ENCODE assay signal across 1 cellular context in the genomic region with DNA sequence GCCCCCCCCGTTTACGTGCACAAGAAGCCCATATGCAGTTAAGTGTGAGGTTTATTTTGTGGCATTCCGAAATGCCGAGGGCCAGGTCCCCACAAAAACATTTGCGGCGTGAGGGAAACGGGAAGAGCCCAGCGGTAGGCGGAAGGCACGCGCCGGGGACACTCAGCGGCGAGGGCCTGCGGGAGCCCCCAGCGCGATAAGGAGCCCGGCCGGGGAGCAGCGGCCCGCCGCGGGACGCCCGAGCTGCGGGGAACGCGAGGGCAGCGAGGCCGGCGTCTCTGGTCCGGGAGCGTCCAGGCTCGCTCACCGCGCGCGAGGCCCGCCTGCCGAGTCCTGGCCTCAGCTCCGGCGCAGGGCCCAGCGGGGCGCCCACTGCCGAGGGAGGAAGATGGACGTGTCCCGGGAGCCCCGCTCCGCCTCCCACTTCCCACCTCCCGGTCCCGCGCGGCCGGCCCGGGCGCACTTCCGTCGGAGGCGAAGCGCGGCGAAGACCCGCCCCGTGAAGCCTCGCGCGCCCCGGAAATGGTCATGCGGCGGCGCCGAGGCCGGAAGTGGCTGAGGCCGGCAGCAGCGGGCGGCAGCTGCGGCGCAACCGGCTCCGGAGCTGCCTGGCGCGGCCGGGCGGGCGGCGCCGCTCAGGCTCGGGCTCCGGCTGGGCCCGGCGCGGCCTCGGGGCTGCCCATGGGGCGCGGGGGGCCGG.
TF ChIP-seq lines count a peak whose summit lies in the region.

A gene with protein sequence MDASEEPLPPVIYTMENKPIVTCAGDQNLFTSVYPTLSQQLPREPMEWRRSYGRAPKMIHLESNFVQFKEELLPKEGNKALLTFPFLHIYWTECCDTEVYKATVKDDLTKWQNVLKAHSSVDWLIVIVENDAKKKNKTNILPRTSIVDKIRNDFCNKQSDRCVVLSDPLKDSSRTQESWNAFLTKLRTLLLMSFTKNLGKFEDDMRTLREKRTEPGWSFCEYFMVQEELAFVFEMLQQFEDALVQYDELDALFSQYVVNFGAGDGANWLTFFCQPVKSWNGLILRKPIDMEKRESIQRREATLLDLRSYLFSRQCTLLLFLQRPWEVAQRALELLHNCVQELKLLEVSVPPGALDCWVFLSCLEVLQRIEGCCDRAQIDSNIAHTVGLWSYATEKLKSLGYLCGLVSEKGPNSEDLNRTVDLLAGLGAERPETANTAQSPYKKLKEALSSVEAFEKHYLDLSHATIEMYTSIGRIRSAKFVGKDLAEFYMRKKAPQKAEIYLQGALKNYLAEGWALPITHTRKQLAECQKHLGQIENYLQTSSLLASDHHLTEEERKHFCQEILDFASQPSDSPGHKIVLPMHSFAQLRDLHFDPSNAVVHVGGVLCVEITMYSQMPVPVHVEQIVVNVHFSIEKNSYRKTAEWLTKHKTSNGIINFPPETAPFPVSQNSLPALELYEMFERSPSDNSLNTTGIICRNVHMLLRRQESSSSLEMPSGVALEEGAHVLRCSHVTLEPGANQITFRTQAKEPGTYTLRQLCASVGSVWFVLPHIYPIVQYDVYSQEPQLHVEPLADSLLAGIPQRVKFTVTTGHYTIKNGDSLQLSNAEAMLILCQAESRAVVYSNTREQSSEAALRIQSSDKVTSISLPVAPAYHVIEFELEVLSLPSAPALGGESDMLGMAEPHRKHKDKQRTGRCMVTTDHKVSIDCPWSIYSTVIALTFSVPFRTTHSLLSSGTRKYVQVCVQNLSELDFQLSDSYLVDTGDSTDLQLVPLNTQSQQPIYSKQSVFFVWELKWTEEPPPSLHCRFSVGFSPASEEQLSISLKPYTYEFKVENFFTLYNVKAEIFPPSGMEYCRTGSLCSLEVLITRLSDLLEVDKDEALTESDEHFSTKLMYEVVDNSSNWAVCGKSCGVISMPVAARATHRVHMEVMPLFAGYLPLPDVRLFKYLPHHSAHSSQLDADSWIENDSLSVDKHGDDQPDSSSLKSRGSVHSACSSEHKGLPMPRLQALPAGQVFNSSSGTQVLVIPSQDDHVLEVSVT (plus strand): TSS at position 536 of the 700 bp plus-strand sequence. CDS start 185 bp downstream, outside the sequence.

TF ChIP-seq in GM12878, 131 proteins besides CTCF, POLR2A, EP300 and RAD21 (continued from another document and continues in another):
- TF ChIP-seq, protein P1, sequence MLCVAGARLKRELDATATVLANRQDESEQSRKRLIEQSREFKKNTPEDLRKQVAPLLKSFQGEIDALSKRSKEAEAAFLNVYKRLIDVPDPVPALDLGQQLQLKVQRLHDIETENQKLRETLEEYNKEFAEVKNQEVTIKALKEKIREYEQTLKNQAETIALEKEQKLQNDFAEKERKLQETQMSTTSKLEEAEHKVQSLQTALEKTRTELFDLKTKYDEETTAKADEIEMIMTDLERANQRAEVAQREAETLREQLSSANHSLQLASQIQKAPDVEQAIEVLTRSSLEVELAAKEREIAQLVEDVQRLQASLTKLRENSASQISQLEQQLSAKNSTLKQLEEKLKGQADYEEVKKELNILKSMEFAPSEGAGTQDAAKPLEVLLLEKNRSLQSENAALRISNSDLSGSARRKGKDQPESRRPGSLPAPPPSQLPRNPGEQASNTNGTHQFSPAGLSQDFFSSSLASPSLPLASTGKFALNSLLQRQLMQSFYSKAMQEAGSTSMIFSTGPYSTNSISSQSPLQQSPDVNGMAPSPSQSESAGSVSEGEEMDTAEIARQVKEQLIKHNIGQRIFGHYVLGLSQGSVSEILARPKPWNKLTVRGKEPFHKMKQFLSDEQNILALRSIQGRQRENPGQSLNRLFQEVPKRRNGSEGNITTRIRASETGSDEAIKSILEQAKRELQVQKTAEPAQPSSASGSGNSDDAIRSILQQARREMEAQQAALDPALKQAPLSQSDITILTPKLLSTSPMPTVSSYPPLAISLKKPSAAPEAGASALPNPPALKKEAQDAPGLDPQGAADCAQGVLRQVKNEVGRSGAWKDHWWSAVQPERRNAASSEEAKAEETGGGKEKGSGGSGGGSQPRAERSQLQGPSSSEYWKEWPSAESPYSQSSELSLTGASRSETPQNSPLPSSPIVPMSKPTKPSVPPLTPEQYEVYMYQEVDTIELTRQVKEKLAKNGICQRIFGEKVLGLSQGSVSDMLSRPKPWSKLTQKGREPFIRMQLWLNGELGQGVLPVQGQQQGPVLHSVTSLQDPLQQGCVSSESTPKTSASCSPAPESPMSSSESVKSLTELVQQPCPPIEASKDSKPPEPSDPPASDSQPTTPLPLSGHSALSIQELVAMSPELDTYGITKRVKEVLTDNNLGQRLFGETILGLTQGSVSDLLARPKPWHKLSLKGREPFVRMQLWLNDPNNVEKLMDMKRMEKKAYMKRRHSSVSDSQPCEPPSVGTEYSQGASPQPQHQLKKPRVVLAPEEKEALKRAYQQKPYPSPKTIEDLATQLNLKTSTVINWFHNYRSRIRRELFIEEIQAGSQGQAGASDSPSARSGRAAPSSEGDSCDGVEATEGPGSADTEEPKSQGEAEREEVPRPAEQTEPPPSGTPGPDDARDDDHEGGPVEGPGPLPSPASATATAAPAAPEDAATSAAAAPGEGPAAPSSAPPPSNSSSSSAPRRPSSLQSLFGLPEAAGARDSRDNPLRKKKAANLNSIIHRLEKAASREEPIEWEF (IDR thresholded peaks at IDR 0.05; ENCODE audit: insufficient replicate concordance, low read depth, low read length) = no peak
- no peak for TF ChIP-seq RFX5 (IDR thresholded peaks at IDR 0.05; ENCODE audit: low read depth, low read length)
- peak; percentile 73 for TF ChIP-seq MXI1 (IDR thresholded peaks at IDR 0.05; ENCODE audit: low read depth, low read length)
- TF ChIP-seq RB1 (IDR thresholded peaks at IDR 0.05; ENCODE audit: borderline replicate concordance) = peak; percentile 94
- no peak for TF ChIP-seq CEBPB (IDR thresholded peaks at IDR 0.05; ENCODE audit: borderline replicate concordance in 1 of 2, low read depth in 2 of 2, low read length in 2 of 2)
- TF ChIP-seq, protein P2, sequence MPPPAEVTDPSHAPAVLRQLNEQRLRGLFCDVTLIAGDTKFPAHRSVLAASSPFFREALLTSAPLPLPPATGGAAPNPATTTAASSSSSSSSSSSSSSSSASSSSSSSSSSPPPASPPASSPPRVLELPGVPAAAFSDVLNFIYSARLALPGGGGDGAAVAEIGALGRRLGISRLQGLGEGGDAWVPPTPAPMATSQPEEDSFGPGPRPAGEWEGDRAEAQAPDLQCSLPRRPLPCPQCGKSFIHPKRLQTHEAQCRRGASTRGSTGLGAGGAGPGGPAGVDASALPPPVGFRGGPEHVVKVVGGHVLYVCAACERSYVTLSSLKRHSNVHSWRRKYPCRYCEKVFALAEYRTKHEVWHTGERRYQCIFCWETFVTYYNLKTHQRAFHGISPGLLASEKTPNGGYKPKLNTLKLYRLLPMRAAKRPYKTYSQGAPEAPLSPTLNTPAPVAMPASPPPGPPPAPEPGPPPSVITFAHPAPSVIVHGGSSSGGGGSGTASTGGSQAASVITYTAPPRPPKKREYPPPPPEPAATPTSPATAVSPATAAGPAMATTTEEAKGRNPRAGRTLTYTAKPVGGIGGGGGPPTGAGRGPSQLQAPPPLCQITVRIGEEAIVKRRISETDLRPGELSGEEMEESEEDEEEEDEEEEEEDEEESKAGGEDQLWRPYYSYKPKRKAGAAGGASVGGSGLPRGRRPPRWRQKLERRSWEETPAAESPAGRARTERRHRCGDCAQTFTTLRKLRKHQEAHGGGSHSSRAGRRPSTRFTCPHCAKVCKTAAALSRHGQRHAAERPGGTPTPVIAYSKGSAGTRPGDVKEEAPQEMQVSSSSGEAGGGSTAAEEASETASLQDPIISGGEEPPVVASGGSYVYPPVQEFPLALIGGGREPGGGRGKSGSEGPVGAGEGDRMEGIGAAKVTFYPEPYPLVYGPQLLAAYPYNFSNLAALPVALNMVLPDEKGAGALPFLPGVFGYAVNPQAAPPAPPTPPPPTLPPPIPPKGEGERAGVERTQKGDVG (CRISPR knock-in tag; IDR thresholded peaks at IDR 0.05) = 0 out of 2 replicates have a peak, but pooled peaks have one; percentile 17
- TF ChIP-seq TCF3 (IDR thresholded peaks at IDR 0.05; ENCODE audit: borderline replicate concordance, insufficient read depth, low read depth, low read length) = peak; percentile 67; the same call in 1 of the 2 replicates
- TF ChIP-seq, protein P3, sequence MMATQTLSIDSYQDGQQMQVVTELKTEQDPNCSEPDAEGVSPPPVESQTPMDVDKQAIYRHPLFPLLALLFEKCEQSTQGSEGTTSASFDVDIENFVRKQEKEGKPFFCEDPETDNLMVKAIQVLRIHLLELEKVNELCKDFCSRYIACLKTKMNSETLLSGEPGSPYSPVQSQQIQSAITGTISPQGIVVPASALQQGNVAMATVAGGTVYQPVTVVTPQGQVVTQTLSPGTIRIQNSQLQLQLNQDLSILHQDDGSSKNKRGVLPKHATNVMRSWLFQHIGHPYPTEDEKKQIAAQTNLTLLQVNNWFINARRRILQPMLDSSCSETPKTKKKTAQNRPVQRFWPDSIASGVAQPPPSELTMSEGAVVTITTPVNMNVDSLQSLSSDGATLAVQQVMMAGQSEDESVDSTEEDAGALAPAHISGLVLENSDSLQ (IDR thresholded peaks at IDR 0.05) = peak; percentile 41; the same call in 1 of the 2 replicates
- TF ChIP-seq SMARCA5 (IDR thresholded peaks at IDR 0.05) = peak; percentile 81; the same call in 1 of the 2 replicates
- TF ChIP-seq, protein P4, sequence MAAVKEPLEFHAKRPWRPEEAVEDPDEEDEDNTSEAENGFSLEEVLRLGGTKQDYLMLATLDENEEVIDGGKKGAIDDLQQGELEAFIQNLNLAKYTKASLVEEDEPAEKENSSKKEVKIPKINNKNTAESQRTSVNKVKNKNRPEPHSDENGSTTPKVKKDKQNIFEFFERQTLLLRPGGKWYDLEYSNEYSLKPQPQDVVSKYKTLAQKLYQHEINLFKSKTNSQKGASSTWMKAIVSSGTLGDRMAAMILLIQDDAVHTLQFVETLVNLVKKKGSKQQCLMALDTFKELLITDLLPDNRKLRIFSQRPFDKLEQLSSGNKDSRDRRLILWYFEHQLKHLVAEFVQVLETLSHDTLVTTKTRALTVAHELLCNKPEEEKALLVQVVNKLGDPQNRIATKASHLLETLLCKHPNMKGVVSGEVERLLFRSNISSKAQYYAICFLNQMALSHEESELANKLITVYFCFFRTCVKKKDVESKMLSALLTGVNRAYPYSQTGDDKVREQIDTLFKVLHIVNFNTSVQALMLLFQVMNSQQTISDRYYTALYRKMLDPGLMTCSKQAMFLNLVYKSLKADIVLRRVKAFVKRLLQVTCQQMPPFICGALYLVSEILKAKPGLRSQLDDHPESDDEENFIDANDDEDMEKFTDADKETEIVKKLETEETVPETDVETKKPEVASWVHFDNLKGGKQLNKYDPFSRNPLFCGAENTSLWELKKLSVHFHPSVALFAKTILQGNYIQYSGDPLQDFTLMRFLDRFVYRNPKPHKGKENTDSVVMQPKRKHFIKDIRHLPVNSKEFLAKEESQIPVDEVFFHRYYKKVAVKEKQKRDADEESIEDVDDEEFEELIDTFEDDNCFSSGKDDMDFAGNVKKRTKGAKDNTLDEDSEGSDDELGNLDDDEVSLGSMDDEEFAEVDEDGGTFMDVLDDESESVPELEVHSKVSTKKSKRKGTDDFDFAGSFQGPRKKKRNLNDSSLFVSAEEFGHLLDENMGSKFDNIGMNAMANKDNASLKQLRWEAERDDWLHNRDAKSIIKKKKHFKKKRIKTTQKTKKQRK (IDR thresholded peaks at IDR 0.05; ENCODE audit: low read depth, low read length) = no peak
- TF ChIP-seq, protein P5, sequence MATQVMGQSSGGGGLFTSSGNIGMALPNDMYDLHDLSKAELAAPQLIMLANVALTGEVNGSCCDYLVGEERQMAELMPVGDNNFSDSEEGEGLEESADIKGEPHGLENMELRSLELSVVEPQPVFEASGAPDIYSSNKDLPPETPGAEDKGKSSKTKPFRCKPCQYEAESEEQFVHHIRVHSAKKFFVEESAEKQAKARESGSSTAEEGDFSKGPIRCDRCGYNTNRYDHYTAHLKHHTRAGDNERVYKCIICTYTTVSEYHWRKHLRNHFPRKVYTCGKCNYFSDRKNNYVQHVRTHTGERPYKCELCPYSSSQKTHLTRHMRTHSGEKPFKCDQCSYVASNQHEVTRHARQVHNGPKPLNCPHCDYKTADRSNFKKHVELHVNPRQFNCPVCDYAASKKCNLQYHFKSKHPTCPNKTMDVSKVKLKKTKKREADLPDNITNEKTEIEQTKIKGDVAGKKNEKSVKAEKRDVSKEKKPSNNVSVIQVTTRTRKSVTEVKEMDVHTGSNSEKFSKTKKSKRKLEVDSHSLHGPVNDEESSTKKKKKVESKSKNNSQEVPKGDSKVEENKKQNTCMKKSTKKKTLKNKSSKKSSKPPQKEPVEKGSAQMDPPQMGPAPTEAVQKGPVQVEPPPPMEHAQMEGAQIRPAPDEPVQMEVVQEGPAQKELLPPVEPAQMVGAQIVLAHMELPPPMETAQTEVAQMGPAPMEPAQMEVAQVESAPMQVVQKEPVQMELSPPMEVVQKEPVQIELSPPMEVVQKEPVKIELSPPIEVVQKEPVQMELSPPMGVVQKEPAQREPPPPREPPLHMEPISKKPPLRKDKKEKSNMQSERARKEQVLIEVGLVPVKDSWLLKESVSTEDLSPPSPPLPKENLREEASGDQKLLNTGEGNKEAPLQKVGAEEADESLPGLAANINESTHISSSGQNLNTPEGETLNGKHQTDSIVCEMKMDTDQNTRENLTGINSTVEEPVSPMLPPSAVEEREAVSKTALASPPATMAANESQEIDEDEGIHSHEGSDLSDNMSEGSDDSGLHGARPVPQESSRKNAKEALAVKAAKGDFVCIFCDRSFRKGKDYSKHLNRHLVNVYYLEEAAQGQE (IDR thresholded peaks at IDR 0.05; ENCODE audit: low read depth, low read length) = no peak
- 0 out of 2 replicates have a peak, but pooled peaks have one; percentile 6 for TF ChIP-seq BCL11A (IDR thresholded peaks at IDR 0.05; ENCODE audit: low read depth, low read length)
- TF ChIP-seq, protein P6, sequence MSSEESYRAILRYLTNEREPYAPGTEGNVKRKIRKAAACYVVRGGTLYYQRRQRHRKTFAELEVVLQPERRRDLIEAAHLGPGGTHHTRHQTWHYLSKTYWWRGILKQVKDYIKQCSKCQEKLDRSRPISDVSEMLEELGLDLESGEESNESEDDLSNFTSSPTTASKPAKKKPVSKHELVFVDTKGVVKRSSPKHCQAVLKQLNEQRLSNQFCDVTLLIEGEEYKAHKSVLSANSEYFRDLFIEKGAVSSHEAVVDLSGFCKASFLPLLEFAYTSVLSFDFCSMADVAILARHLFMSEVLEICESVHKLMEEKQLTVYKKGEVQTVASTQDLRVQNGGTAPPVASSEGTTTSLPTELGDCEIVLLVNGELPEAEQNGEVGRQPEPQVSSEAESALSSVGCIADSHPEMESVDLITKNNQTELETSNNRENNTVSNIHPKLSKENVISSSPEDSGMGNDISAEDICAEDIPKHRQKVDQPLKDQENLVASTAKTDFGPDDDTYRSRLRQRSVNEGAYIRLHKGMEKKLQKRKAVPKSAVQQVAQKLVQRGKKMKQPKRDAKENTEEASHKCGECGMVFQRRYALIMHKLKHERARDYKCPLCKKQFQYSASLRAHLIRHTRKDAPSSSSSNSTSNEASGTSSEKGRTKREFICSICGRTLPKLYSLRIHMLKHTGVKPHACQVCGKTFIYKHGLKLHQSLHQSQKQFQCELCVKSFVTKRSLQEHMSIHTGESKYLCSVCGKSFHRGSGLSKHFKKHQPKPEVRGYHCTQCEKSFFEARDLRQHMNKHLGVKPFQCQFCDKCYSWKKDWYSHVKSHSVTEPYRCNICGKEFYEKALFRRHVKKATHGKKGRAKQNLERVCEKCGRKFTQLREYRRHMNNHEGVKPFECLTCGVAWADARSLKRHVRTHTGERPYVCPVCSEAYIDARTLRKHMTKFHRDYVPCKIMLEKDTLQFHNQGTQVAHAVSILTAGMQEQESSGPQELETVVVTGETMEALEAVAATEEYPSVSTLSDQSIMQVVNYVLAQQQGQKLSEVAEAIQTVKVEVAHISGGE (CRISPR knock-in tag; IDR thresholded peaks at IDR 0.05) = no peak
- TF ChIP-seq SUZ12 (IDR thresholded peaks at IDR 0.05; ENCODE audit: unreplicated experiment) = no peak
- TF ChIP-seq ATF7 (IDR thresholded peaks at IDR 0.05; ENCODE audit: low read depth) = no peak
- TF ChIP-seq GATAD2B (conservative IDR thresholded peaks at IDR 0.05; ENCODE audit: low read depth) = peak; percentile 82
